Comparison of ENCODE assay signal across 15 cellular contexts in genomic region chr11:105740164-105740903, GRCh38.
DNase-seq lines count a peak whose midpoint lies in the region; ATAC-seq and TF ChIP-seq lines count a peak whose summit lies in the region.
"Had no signal": no experiment of that assay in that cellular context is flagged by ENCODE, and none has a peak within 500 bp of the region (broad histone marks: within the 10 kb centered on the region; RNA-seq: fewer than 3 reads in every experiment).

No MANE protein-coding gene starts in this region.

- no peaks in the 10 kb centered on the region for H4K20me1 ChIP-seq in neural progenitor cell (ENCODE audit: low read depth)

- no peaks in the 10 kb centered on the region for H3F3A ChIP-seq in neural progenitor cell (ENCODE audit: low read depth)

- no peak overlapping the region for H3K4me2 ChIP-seq in neural progenitor cell

- peaks cover 2% of the 10 kb centered on the region for H3K4me1 Mint-ChIP-seq in neural progenitor cell

- H3K4me3 Mint-ChIP-seq in neural progenitor cell, result no peak overlapping the region
- H3K4me3 Mint-ChIP-seq: activated CD4-positive, alpha-beta memory T cell treated with anti-CD3 and anti-CD28 coated beads for 36 hours; CD4-positive, alpha-beta T cell had no signal

- H3K9me3 Mint-ChIP-seq in neural progenitor cell, result no peaks in the 10 kb centered on the region
- H3K9me3 Mint-ChIP-seq: activated CD4-positive, alpha-beta memory T cell treated with anti-CD3 and anti-CD28 coated beads for 36 hours; CD4-positive, alpha-beta T cell had no signal

- H3K27ac Mint-ChIP-seq in neural progenitor cell, result no peak overlapping the region
- H3K27ac Mint-ChIP-seq: activated CD4-positive, alpha-beta memory T cell treated with anti-CD3 and anti-CD28 coated beads for 36 hours; CD4-positive, alpha-beta T cell had no signal

- H3K9me3 ChIP-seq in neural progenitor cell (ENCODE audit: low read depth), result no peaks in the 10 kb centered on the region
- H3K9me3 ChIP-seq: suprapubic skin had no signal

- H3K27me3 ChIP-seq in neural progenitor cell, result no peaks in the 10 kb centered on the region
- H3K27me3 ChIP-seq: cardiac muscle cell, suprapubic skin had no signal

- no peaks in the 10 kb centered on the region for H3K36me3 ChIP-seq in neural progenitor cell
- H3K36me3 ChIP-seq: cardiac muscle cell, suprapubic skin had no signal

- H3K4me1 ChIP-seq in neural progenitor cell, result peaks cover 11% of the 10 kb centered on the region
- H3K4me1 ChIP-seq: suprapubic skin had no signal

- H3K4me3 ChIP-seq in neural progenitor cell, result no peak overlapping the region
- H3K4me3 ChIP-seq: cardiac muscle cell, K562, suprapubic skin had no signal

- peak overlapping the region; percentile 26 for H2AFZ ChIP-seq in neural progenitor cell (replicated peaks)

- DNase-seq in neural progenitor cell (ENCODE audit: low spot score) (no peak), A172 (ENCODE audit: low spot score) (no peak), NCI-H774 (lab: John Stamatoyannopoulos, UW) (no peak)
- no peak for DNase-seq in activated CD4-positive, CD25-positive, alpha-beta regulatory T cell (lab: John Stamatoyannopoulos, UW)
- DNase-seq: activated CD4-positive, alpha-beta memory T cell treated with anti-CD3 and anti-CD28 coated beads for 36 hours; CD4-positive, alpha-beta T cell; hippocampal formation; NCI-H2029 treated with DMSO at 0.1 percent for 48 hours; T-helper 1 cell had no signal

- H3K27ac ChIP-seq in neural progenitor cell, result no peak overlapping the region
- H3K27ac ChIP-seq: cardiac muscle cell, suprapubic skin had no signal

- H3K36me3 Mint-ChIP-seq in neural progenitor cell, result no peaks in the 10 kb centered on the region
- H3K36me3 Mint-ChIP-seq: activated CD4-positive, alpha-beta memory T cell treated with anti-CD3 and anti-CD28 coated beads for 36 hours had no signal

- ATAC-seq in GM19043 (IDR thresholded peaks at IDR 0.05; ENCODE audit: low read depth, unreplicated experiment) (peak; percentile 95), GM21737 (IDR thresholded peaks at IDR 0.05; ENCODE audit: unreplicated experiment) (peak; percentile 97), HG03103 (IDR thresholded peaks at IDR 0.05; ENCODE audit: low read depth, unreplicated experiment) (peak; percentile 85)
- ATAC-seq: K562 had no signal

- H3K9ac ChIP-seq in neural progenitor cell, result no peak overlapping the region

- H3K27me3 Mint-ChIP-seq in neural progenitor cell (ENCODE audit: insufficient read depth, low read depth), result no peaks in the 10 kb centered on the region
- H3K27me3 Mint-ChIP-seq: activated CD4-positive, alpha-beta memory T cell treated with anti-CD3 and anti-CD28 coated beads for 36 hours; CD4-positive, alpha-beta T cell had no signal

- no peak for TF ChIP-seq CTCF in neural progenitor cell (IDR thresholded peaks at IDR 0.05)

- no peaks in the 10 kb centered on the region for H3K79me2 ChIP-seq in neural progenitor cell (ENCODE audit: low read depth)
